1 cellular context compared by ENCODE assay signal in the genomic region with DNA sequence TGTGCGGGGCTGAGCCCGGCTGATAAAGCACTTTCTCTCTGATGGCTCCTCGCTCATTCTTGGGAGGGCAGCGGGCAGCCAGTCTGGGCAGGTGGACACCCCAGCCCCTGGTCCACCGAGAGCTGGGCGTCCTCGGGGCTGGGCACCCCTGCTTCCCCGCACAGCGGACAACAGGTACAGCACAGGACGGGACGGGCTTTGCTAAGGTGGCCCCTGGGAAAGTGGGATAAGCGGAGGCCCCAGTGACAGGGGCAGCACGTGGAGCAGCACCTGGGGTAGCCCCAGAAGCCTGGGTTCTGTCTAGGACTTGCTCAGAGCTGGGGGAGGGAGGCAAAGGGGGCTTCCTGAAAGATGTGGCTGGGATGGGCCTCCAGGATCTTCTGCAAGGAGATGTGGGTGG. TPM values are rescaled to one million over a fixed set of nuclear protein-coding genes. Genes with fewer than 3 reads are reported as not detected.
"Had no signal": no experiment of that assay in that cellular context is flagged by ENCODE, and none has a peak within 500 bp of the region (broad histone marks: within the 10 kb centered on the region; RNA-seq: fewer than 3 reads in every experiment).

No MANE protein-coding gene starts in this region.

RNA-seq across cellular contexts. Expression of a gene that starts 34.7 kb away (rescaled TPM):
- polyA plus RNA-seq: IgD-negative memory B cell had no signal
